ENCODE assay signal across 8 cellular contexts in genomic region chr10:59181668-59182067, GRCh38. TPM values are rescaled to one million over a fixed set of nuclear protein-coding genes. Genes with fewer than 3 reads are reported as not detected.
DNase-seq lines count a peak whose midpoint lies in the region; ATAC-seq, FAIRE-seq and TF ChIP-seq lines count a peak whose summit lies in the region.

No MANE protein-coding gene starts in this region.

- H3K79me2 ChIP-seq in GM23338 (replicated peaks; ENCODE audit: insufficient read depth) (no peaks in the 10 kb centered on the region), GM12878 (ENCODE audit: control insufficient read depth, insufficient read depth, low read length) (no peaks in the 10 kb centered on the region)

- SMC1A ChIA-PET in GM12878 (lab: Charles Lee; ENCODE audit: uncharacterized antibody, unreplicated experiment), result interaction anchor here (0.5 to 2.8 kb wide), 13 partner anchors 9 to 228 kb away, joined by 3 to 50 read pairs (median 4); no protein-coding TSS in a partner anchor

- peak; percentile 51 for ATAC-seq in GM23338
- ATAC-seq in GM12878, result peak; percentile 90

- CTCF ChIA-PET in GM12878 (lab: Yijun Ruan, JAX), result interaction anchor here (0.7 to 3.0 kb wide), 13 partner anchors 9 to 397 kb away, joined by 3 to 66 read pairs (median 4); no protein-coding TSS in a partner anchor

- BruUV-seq in GM12878 (replicated peaks; lab: Mats Ljungman, UMichigan), result no TSS peak

- RAD21 ChIA-PET in GM12878 (lab: Charles Lee; ENCODE audit: unreplicated experiment), result interaction anchor here (0.8 to 3.2 kb wide), 7 partner anchors 57 to 229 kb away, joined by 3 to 37 read pairs (median 4); no protein-coding TSS in a partner anchor

- H3K4me1 Mint-ChIP-seq in GM23338, result no peaks in the 10 kb centered on the region

- no peaks in the 10 kb centered on the region for H3K9me2 ChIP-seq in GM23338 (ENCODE audit: insufficient read depth)

- H3K9ac ChIP-seq in GM12878 (ENCODE audit: control insufficient read depth, insufficient read depth, low read length), result no peak overlapping the region

- no peaks in the 10 kb centered on the region for H3K4me1 ChIP-seq in GM23338 (ENCODE audit: insufficient read depth)
- H3K4me1 ChIP-seq in GM12878 (ENCODE audit: control insufficient read depth, insufficient read depth, low read length), result no peaks in the 10 kb centered on the region

- no peaks in the 10 kb centered on the region for H3F3A ChIP-seq in GM23338 (replicated peaks; ENCODE audit: low read depth)

- TF ChIP-seq RAD21 in GM12878 (IDR thresholded peaks at IDR 0.05; ENCODE audit: insufficient read depth, low read depth, low read length), result peak; percentile 80

- peaks cover 21% of the 10 kb centered on the region for H3K27me3 ChIP-seq in GM23338 (ENCODE audit: insufficient read depth)
- peaks cover 0 to 4% of the 10 kb centered on the region in 2 experiments; a peak in 1 of 4 replicates for H3K27me3 ChIP-seq in GM12878 (replicated peaks in 1 of 2; ENCODE audit: control insufficient read depth in 2 of 2, insufficient read depth in 2 of 2, low read length in 1 of 2)
- no peaks in the 10 kb centered on the region for H3K27me3 ChIP-seq in layer of hippocampus (ENCODE audit: control insufficient read depth, insufficient read depth, low read length)

- H3K9me3 Mint-ChIP-seq in GM23338, result peaks cover 6% of the 10 kb centered on the region; the same call in 1 of the 3 replicates

- FAIRE-seq in GM12878 (lab: Jason Lieb, UNC), result peak; percentile 87
- FAIRE-seq in GM12891 (lab: Jason Lieb, UNC), result no peak

- TF ChIP-seq POLR2A in GM12878 (IDR thresholded peaks at IDR 0.05; ENCODE audit: low read depth, low read length) (no peak), GM12891 (IDR thresholded peaks at IDR 0.05; ENCODE audit: low read depth, low read length) (no peak)

- H3K36me3 Mint-ChIP-seq in GM23338 (ENCODE audit: low read depth), result no peaks in the 10 kb centered on the region

- H4K20me1 ChIP-seq in GM23338 (replicated peaks; ENCODE audit: insufficient read depth) (0 out of 2 replicates have a peak, but pooled peaks cover 2% of the 10 kb centered on the region), GM12878 (ENCODE audit: control insufficient read depth, insufficient read depth) (no peaks in the 10 kb centered on the region)

- POLR2A ChIA-PET in GM12878 (lab: Charles Lee), result no interaction called here

- 0% methylated on average over 2 of the region's 2 CpGs for WGBS in GM12878 (ENCODE audit: insufficient coverage, insufficient replicate concordance, low lambda C conversion rate, missing lambda C conversion rate)

- H2AFZ ChIP-seq in GM23338 (no peak overlapping the region), GM12878 (ENCODE audit: control insufficient read depth, low read depth, low read length) (no peak overlapping the region)

- no peak overlapping the region for H3K27ac Mint-ChIP-seq in GM23338

- TF ChIP-seq EP300 in GM12878 (IDR thresholded peaks at IDR 0.05; ENCODE audit: borderline replicate concordance in 1 of 2, control insufficient read depth in 1 of 2, low read depth in 2 of 2, low read length in 2 of 2), result no peak

- H3K36me3 ChIP-seq in GM23338 (ENCODE audit: insufficient read depth), result no peaks in the 10 kb centered on the region
- no peaks in the 10 kb centered on the region for H3K36me3 ChIP-seq in GM12878 (ENCODE audit: control insufficient read depth in 2 of 2, insufficient read depth in 2 of 2, low read length in 1 of 2)

- intact Hi-C loops in GM12878 (cut with micrococcal nuclease; ENCODE audit: unreplicated experiment), result loop anchor here (1.0 to 5.0 kb wide), 4 partner anchors 74 to 229 kb away; no protein-coding TSS in a partner anchor

- no peak overlapping the region for H3K4me2 ChIP-seq in GM23338
- H3K4me2 ChIP-seq in GM12878 (ENCODE audit: control insufficient read depth, insufficient read depth), result no peak overlapping the region

- DNase-seq in DMS 273 treated with DMSO at 0.1 percent for 48 hours (lab: John Stamatoyannopoulos, UW) (peak; percentile 15), GM23338 (ENCODE audit: low spot score) (peak; percentile 78), NCI-H2029 (lab: John Stamatoyannopoulos, UW) (peak; percentile 6), GM12878 (ENCODE audit: low read depth, low spot score) (peak; percentile 17), NCI-H2171 (lab: John Stamatoyannopoulos, UW) (no peak), NCI-H187 treated with DMSO at 0.1 percent for 48 hours (lab: John Stamatoyannopoulos, UW) (no peak), GM12891 (ENCODE audit: insufficient read length, low spot score) (no peak)

- no peaks in the 10 kb centered on the region; the same call in 2 of the 3 replicates for H3K9me3 ChIP-seq in GM12878 (replicated peaks; ENCODE audit: control insufficient read depth, insufficient read depth, low read length)

- H3K27ac ChIP-seq in GM23338 (ENCODE audit: low read depth), result no peak overlapping the region
- H3K27ac ChIP-seq in GM12878 (ENCODE audit: control insufficient read depth, insufficient read depth), result no peak overlapping the region
- H3K27ac ChIP-seq in layer of hippocampus (ENCODE audit: low read depth, low read length), result peak overlapping the region; percentile 14

- no peak overlapping the region for H3K4me3 ChIP-seq in GM23338
- no peak overlapping the region for H3K4me3 ChIP-seq in GM12878

- no peak overlapping the region for H3K4me3 Mint-ChIP-seq in GM23338

- in situ Hi-C loops in GM12878 (cut with MboI), result loop anchor here (5.0 kb wide), 1 partner anchor 229 kb away; no protein-coding TSS in a partner anchor

- TF ChIP-seq CTCF in GM23338 (conservative IDR thresholded peaks at IDR 0.05; ENCODE audit: low read depth in 2 of 2), result peak; percentile 67 to 68
- peak; percentile 37 to 67 (median 55); a peak in 5 of 6 replicates for TF ChIP-seq CTCF in GM12878 (IDR thresholded peaks at IDR 0.05 in 2 of 3, conservative IDR thresholded peaks at IDR 0.05 in 1 of 3; ENCODE audit: control insufficient read depth in 2 of 3, extremely low read depth in 1 of 3, insufficient read depth in 1 of 3, low read depth in 3 of 3, low read length in 3 of 3)

- H3K27me3 Mint-ChIP-seq in GM23338 (ENCODE audit: insufficient read depth, low read depth, poor library complexity), result peaks cover 12% of the 10 kb centered on the region

TF ChIP-seq in GM23338, 12 proteins besides CTCF, POLR2A, EP300 and RAD21 (continues in another document):
- TF ChIP-seq EZH2 (IDR thresholded peaks at IDR 0.05; ENCODE audit: low read depth, unreplicated experiment) (no peak), JUNB (IDR thresholded peaks at IDR 0.05; ENCODE audit: unreplicated experiment) (no peak)

TF ChIP-seq in GM12878, 131 proteins besides CTCF, POLR2A, EP300 and RAD21 (continues in another document):
- TF ChIP-seq TCF7 (IDR thresholded peaks at IDR 0.05; ENCODE audit: borderline replicate concordance) (peak; percentile 71; the same call in 1 of the 2 replicates), SMC3 (IDR thresholded peaks at IDR 0.05; ENCODE audit: borderline replicate concordance, low read length) (peak; percentile 69; the same call in 1 of the 2 replicates), ESRRA (IDR thresholded peaks at IDR 0.05; ENCODE audit: low read length) (no peak)

TF ChIP-seq in GM12891, 5 proteins besides CTCF, POLR2A, EP300 and RAD21:
- TF ChIP-seq SPI1 (IDR thresholded peaks at IDR 0.05; ENCODE audit: low read depth, low read length) (no peak), POLR2AphosphoS5 (IDR thresholded peaks at IDR 0.05; ENCODE audit: low read depth, low read length) (no peak), TAF1 (IDR thresholded peaks at IDR 0.05; ENCODE audit: low read depth, low read length) (no peak), PAX5 (IDR thresholded peaks at IDR 0.05; ENCODE audit: insufficient read depth, low read length, severe bottlenecking) (no peak), POU2F2 (IDR thresholded peaks at IDR 0.05; ENCODE audit: low read depth, low read length) (no peak)

RNA-seq across cellular contexts. Expression of gene PHYHIPL, which starts 5.2 kb away (rescaled TPM):
- 0.24 and 2.1 TPM in 2 replicates for total RNA-seq in GM23338 (2014; rRNA removed; shearing (Covaris generic))
- polyA plus RNA-seq in GM23338 (2016; fragmentation: Nextera tagmentation; extraction: Ambion mirVana), result 0.27 and 0.63 TPM in 2 replicates
- total RNA-seq in GM12878 (2013; cell fraction: nucleolus; rRNA removed), result 5.0 and 5.6 TPM in 2 replicates
- total RNA-seq in GM12878 (2014; rRNA removed), result 0.16 and 0.40 TPM in 2 replicates
- total RNA-seq in GM12878 (2014; rRNA removed; fragmentation: Illumina TruSeq; extraction: Trizol), result 0.05 TPM in 1 of 2 replicates, not detected in the other
- total RNA-seq in GM12878 (2021), result 0.11 and 0.26 TPM in 2 replicates
- polyA plus RNA-seq in GM12878 (2011; ENCODE audit: low read depth), result 0.08 TPM
- 0.38 and 0.46 TPM in 2 replicates for polyA plus RNA-seq in GM12878 (2011; rRNA removed)
- polyA plus RNA-seq in GM12878 (2011; cell fraction: cytosol; rRNA removed), result 0.18 and 0.30 TPM in 2 replicates
- polyA plus RNA-seq in GM12878 (2011; cell fraction: nucleus; rRNA removed), result 0.10 and 0.16 TPM in 2 replicates
- polyA plus RNA-seq in GM12878 (2012), result 0.04 and 0.18 TPM in 2 replicates
- polyA plus RNA-seq in GM12878 (2014; fragmentation: Illumina TruSeq; extraction: Trizol), result 0.15 and 0.57 TPM in 2 replicates
- under 1 TPM; 0.08 to 0.09 TPM for polyA plus RNA-seq in GM12878 (2014; fragmentation: Nextera tagmentation; extraction: Ambion mirVana)
- polyA plus RNA-seq in GM12878 (2014; rRNA removed), result 0.03 and 0.06 TPM in 2 replicates
- polyA plus RNA-seq in GM12878 (2016; fragmentation: Nextera tagmentation; extraction: Ambion mirVana), result under 1 TPM in 1 of 2 experiments, not detected in 1; 0.21 TPM
- polyA minus RNA-seq in GM12878 (2011; rRNA and poly(A)+ RNA removed), result 0.10 and 0.44 TPM in 2 replicates
- 1.5 TPM in 1 of 2 replicates, not detected in the other for polyA minus RNA-seq in GM12878 (2011; cell fraction: cytosol; rRNA and poly(A)+ RNA removed)
- polyA minus RNA-seq in GM12878 (2011; cell fraction: nucleus; rRNA and poly(A)+ RNA removed), result 0.12 and 0.29 TPM in 2 replicates
- not detected for polyA plus RNA-seq in GM12891 (2012; ENCODE audit: low read depth, missing spikeins)

Comparison
In these comparisons a context has a peak if more than half of its experiments do, and no peak if none do; other contexts are left out.
1. DNase-seq: peak in DMS 273 treated with DMSO at 0.1 percent for 48 hours (single experiment), GM23338 (single experiment), NCI-H2029 (single experiment) and GM12878 (single experiment); none in NCI-H2171 (single experiment), NCI-H187 treated with DMSO at 0.1 percent for 48 hours (single experiment) and GM12891 (single experiment).